In genomic region chr17:38709864-38710602, GRCh38 we compare ENCODE assay signal across 1 cellular context.
A peak's percentile ranks its signal among the peaks of the same experiment; 100 is the strongest.
TF ChIP-seq lines count a peak whose summit lies in the region.

No MANE protein-coding gene starts in this region.

TF ChIP-seq in HepG2, 621 proteins besides CTCF, POLR2A, EP300 and RAD21:
- no peak for TF ChIP-seq BRD4 (CRISPR knock-in tag; IDR thresholded peaks at IDR 0.05)
- no peak for TF ChIP-seq CBX5 (CRISPR knock-in tag; IDR thresholded peaks at IDR 0.05; ENCODE audit: borderline replicate concordance)
- TF ChIP-seq ZNF629 (CRISPR knock-in tag; conservative IDR thresholded peaks at IDR 0.05): peak; percentile 90
- TF ChIP-seq ZSCAN21 (CRISPR knock-in tag; IDR thresholded peaks at IDR 0.05; ENCODE audit: borderline replicate concordance): no peak
- no peak for TF ChIP-seq KLF13 (CRISPR knock-in tag; IDR thresholded peaks at IDR 0.05)
- no peak for TF ChIP-seq ZFP37 (CRISPR knock-in tag; IDR thresholded peaks at IDR 0.05; ENCODE audit: borderline replicate concordance)
- no peak for TF ChIP-seq HNRNPLL (IDR thresholded peaks at IDR 0.05; ENCODE audit: low read depth, low read length, poor library complexity, severe bottlenecking)
- no peak for TF ChIP-seq ARNT2 (CRISPR knock-in tag; IDR thresholded peaks at IDR 0.05; ENCODE audit: low read depth)
- no peak for TF ChIP-seq GTF2F1 (IDR thresholded peaks at IDR 0.05; ENCODE audit: low read length)
- TF ChIP-seq DPF2 (CRISPR knock-in tag; IDR thresholded peaks at IDR 0.05; ENCODE audit: borderline replicate concordance, low read depth): no peak
- TF ChIP-seq NFYB (CRISPR knock-in tag; IDR thresholded peaks at IDR 0.05): no peak
- no peak for TF ChIP-seq NR2F2 (IDR thresholded peaks at IDR 0.05; ENCODE audit: borderline replicate concordance, low read depth)
- TF ChIP-seq ZNF772 (CRISPR knock-in tag; IDR thresholded peaks at IDR 0.05): no peak
- no peak for TF ChIP-seq POLR2AphosphoS5 (IDR thresholded peaks at IDR 0.05; ENCODE audit: low read depth, low read length)
- TF ChIP-seq FOXJ3 (CRISPR knock-in tag; IDR thresholded peaks at IDR 0.05; ENCODE audit: borderline replicate concordance): no peak
- no peak for TF ChIP-seq TFDP1 (CRISPR knock-in tag; IDR thresholded peaks at IDR 0.05; ENCODE audit: borderline replicate concordance)
- no peak for TF ChIP-seq ZFX (CRISPR knock-in tag; IDR thresholded peaks at IDR 0.05; ENCODE audit: low read depth)
- TF ChIP-seq TRIM22 (IDR thresholded peaks at IDR 0.05): no peak
- TF ChIP-seq ZNF891 (CRISPR knock-in tag; IDR thresholded peaks at IDR 0.05): no peak
- TF ChIP-seq ZNF580 (CRISPR knock-in tag; IDR thresholded peaks at IDR 0.05; ENCODE audit: borderline replicate concordance, low read depth): no peak
- no peak for TF ChIP-seq CBX2 (IDR thresholded peaks at IDR 0.05; ENCODE audit: low read depth, low read length)
- TF ChIP-seq CBX2 (CRISPR knock-in tag; IDR thresholded peaks at IDR 0.05; ENCODE audit: low read depth): no peak
- no peak for TF ChIP-seq ARHGAP35 (CRISPR knock-in tag; IDR thresholded peaks at IDR 0.05; ENCODE audit: borderline replicate concordance)
- TF ChIP-seq HNF1B (CRISPR knock-in tag; IDR thresholded peaks at IDR 0.05): no peak
- TF ChIP-seq ATF7-NPFF (CRISPR knock-in tag; IDR thresholded peaks at IDR 0.05; ENCODE audit: low read depth): no peak
- TF ChIP-seq ZNF407 (CRISPR knock-in tag; IDR thresholded peaks at IDR 0.05; ENCODE audit: not compliant biosample characterization): no peak
- 0 out of 2 replicates have a peak, but pooled peaks have one; percentile 17 for TF ChIP-seq POLR2G (IDR thresholded peaks at IDR 0.05; ENCODE audit: low read depth, low read length)
- no peak for TF ChIP-seq SIN3B (IDR thresholded peaks at IDR 0.05; ENCODE audit: low read length)
- TF ChIP-seq CHD4 (IDR thresholded peaks at IDR 0.05; ENCODE audit: borderline replicate concordance, low read length): peak; percentile 48; the same call in 1 of the 2 replicates
- TF ChIP-seq ATF4 (CRISPR knock-in tag; IDR thresholded peaks at IDR 0.05): no peak
- no peak for TF ChIP-seq ZNF790 (CRISPR knock-in tag; IDR thresholded peaks at IDR 0.05; ENCODE audit: borderline replicate concordance)
- no peak for TF ChIP-seq ZNF468 (CRISPR knock-in tag; IDR thresholded peaks at IDR 0.05)
- no peak for TF ChIP-seq ZBTB14 (CRISPR knock-in tag; IDR thresholded peaks at IDR 0.05)
- 0 out of 2 replicates have a peak, but pooled peaks have one; percentile 26 for TF ChIP-seq RBFOX2 (IDR thresholded peaks at IDR 0.05; ENCODE audit: low read depth, low read length)
